In the genomic region with DNA sequence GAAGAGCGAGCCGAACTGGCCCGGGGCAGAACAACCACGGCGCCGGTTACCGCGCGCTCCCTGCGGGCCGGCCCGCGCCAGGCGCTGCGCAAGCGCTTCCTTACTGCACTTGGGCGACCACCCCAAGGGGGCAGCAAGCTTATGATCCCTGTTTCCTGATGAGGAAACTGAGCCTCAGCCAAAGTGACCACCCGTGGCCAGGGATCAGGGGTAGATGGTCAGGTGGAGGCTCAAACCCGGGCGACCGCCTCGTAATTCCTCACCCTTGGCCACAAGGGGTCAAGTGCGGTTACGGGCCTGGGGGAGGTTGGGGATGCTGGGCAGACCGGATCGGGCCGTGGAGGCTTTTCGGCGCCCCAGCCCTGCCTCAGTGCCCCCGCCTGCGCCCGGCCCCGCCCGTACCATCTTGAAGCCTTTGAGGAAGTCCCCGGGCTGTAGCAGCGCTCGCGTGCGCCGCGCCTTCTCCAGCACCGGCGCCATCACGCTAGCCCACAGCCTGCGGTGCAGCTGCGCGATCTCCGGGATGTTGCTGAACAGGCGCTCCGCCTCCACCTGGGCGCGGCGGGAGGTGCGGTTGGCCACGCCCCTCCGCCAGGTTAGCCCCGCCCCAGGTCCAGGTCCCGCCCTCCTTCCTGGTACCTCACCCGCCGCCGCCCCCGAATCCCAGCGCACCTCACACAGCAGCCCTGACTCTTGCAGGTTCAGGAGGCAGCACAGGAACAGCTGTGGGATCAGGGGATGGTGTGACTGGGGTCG, we compare ENCODE assay signal across 12 cellular contexts. TPM values are rescaled to one million over a fixed set of nuclear protein-coding genes. Genes with fewer than 3 reads are reported as not detected.
A peak's percentile ranks its signal among the peaks of the same experiment; 100 is the strongest.
DNase-seq lines count a peak whose midpoint lies in the region; ATAC-seq and TF ChIP-seq lines count a peak whose summit lies in the region.
"Had no signal": no experiment of that assay in that cellular context is flagged by ENCODE, and none has a peak within 500 bp of the region (broad histone marks: within the 10 kb centered on the region; RNA-seq: fewer than 3 reads in every experiment).

No MANE protein-coding gene starts in this region.

- H3K4me3 ChIP-seq in Caco-2 (ENCODE audit: low read depth, low read length): peak overlapping the region; percentile 53
- peak overlapping the region in 2 of 4 donors; percentile 50 to 53 for H3K4me3 ChIP-seq in Peyer's patch
- H3K4me3 ChIP-seq: SJCRH30 had no signal

- H3K9me3 Mint-ChIP-seq in Caco-2 (ENCODE audit: unreplicated experiment): no peaks in the 10 kb centered on the region
- no peaks in the 10 kb centered on the region for H3K9me3 Mint-ChIP-seq in activated CD4-positive, alpha-beta T cell treated with anti-CD3 and anti-CD28 coated beads, Interleukin-2, amount 10 ng/mL, durations not matched to agents 24 days and 14 days
- H3K9me3 Mint-ChIP-seq: activated naive CD4-positive, alpha-beta T cell treated with anti-CD3 and anti-CD28 coated beads, Interleukin-2, amount 50 U/mL, for 72 hours; mesothelial cell of epicardium had no signal

- H3K27me3 Mint-ChIP-seq in Caco-2 (ENCODE audit: insufficient read depth, unreplicated experiment): no peaks in the 10 kb centered on the region
- H3K27me3 Mint-ChIP-seq in activated CD4-positive, alpha-beta T cell treated with anti-CD3 and anti-CD28 coated beads, Interleukin-2, amount 10 ng/mL, durations not matched to agents 24 days and 14 days: no peaks in the 10 kb centered on the region

- CTCF ChIA-PET in Caco-2 (lab: Charles Lee): interaction anchor here (0.6 to 1.1 kb wide), 4 partner anchors 10 to 33 kb away, joined by 3 read pairs; no protein-coding TSS in a partner anchor

- peaks cover 4% of the 10 kb centered on the region for H3K36me3 ChIP-seq in Caco-2 (ENCODE audit: control insufficient read depth, insufficient read depth, low read length)
- H3K36me3 ChIP-seq in Peyer's patch: peaks cover 0 to 29% (median 0%) of the 10 kb centered on the region in 3 donors
- H3K36me3 ChIP-seq: SJCRH30 had no signal

- H3K9me3 ChIP-seq in Caco-2 (no peaks in the 10 kb centered on the region), Peyer's patch (no peaks in the 10 kb centered on the region)
- H3K9me3 ChIP-seq: SJCRH30 had no signal

- TF ChIP-seq CTCF in Caco-2 (IDR thresholded peaks at IDR 0.05; ENCODE audit: insufficient read depth in 1 of 2, low read depth in 1 of 2, low read length in 1 of 2, severe bottlenecking in 1 of 2, unreplicated experiment in 1 of 2) (peak in 1 of 2 experiments; percentile 0), Peyer's patch (IDR thresholded peaks at IDR 0.05) (peak in 1 of 6 experiments; percentile 10)

- no TSS peak for BruUV-seq in Caco-2 (replicated peaks; lab: Mats Ljungman, UMichigan)

- POLR2A ChIA-PET in Caco-2 (lab: Charles Lee): no interaction called here

- DNase-seq in Caco-2 (peak; percentile 87 to 89), Peyer's patch (peak in 2 of 3 donors; percentile 89 to 94), left kidney (ENCODE audit: low read depth, low spot score) (peak; percentile 41)
- DNase-seq in activated CD4-positive, alpha-beta T cell treated with anti-CD3 and anti-CD28 coated beads, Interleukin-2, amount 10 ng/mL, durations not matched to agents 24 days and 14 days: no peak
- no peak for DNase-seq in activated CD4-positive, alpha-beta T cell treated with anti-CD3 and anti-CD28 coated beads for 48 hours
- DNase-seq: caudate nucleus; NCI-H2081; NK-92 treated with Interleukin-12 subunit alpha and Interleukin-12 subunit beta, amount 100 ng/mL, for 24 hours; SJCRH30 had no signal

- H3K27ac ChIP-seq in Peyer's patch: peak overlapping the region in 3 of 4 donors; percentile 87 to 97 (median 97)
- H3K27ac ChIP-seq: SJCRH30 had no signal

- peak overlapping the region; percentile 74 for H3K4me3 Mint-ChIP-seq in Caco-2 (ENCODE audit: unreplicated experiment)
- no peak overlapping the region for H3K4me3 Mint-ChIP-seq in activated CD4-positive, alpha-beta T cell treated with anti-CD3 and anti-CD28 coated beads, Interleukin-2, amount 10 ng/mL, durations not matched to agents 24 days and 14 days
- H3K4me3 Mint-ChIP-seq: mesothelial cell of epicardium had no signal

- ATAC-seq in HG03135 (IDR thresholded peaks at IDR 0.05; ENCODE audit: unreplicated experiment): no peak
- ATAC-seq: activated naive CD4-positive, alpha-beta T cell treated with anti-CD3 and anti-CD28 coated beads, Interleukin-2, amount 50 U/mL, for 72 hours had no signal

- H3K4me1 ChIP-seq in Caco-2 (peaks cover 28% of the 10 kb centered on the region), Peyer's patch (peaks cover 5 to 28% (median 7%) of the 10 kb centered on the region in 4 donors)
- H3K4me1 ChIP-seq: SJCRH30 had no signal

- peak; percentile 45 to 67 for TF ChIP-seq POLR2A in Peyer's patch (IDR thresholded peaks at IDR 0.05)

- H3K27ac Mint-ChIP-seq in Caco-2 (ENCODE audit: unreplicated experiment): peak overlapping the region; percentile 91
- no peak overlapping the region for H3K27ac Mint-ChIP-seq in activated CD4-positive, alpha-beta T cell treated with anti-CD3 and anti-CD28 coated beads, Interleukin-2, amount 10 ng/mL, durations not matched to agents 24 days and 14 days
- H3K27ac Mint-ChIP-seq: activated naive CD4-positive, alpha-beta T cell treated with anti-CD3 and anti-CD28 coated beads, Interleukin-2, amount 50 U/mL, for 72 hours; mesothelial cell of epicardium had no signal

- peaks cover 8% of the 10 kb centered on the region for H3K4me1 Mint-ChIP-seq in Caco-2 (ENCODE audit: low read depth, unreplicated experiment)
- H3K4me1 Mint-ChIP-seq in activated CD4-positive, alpha-beta T cell treated with anti-CD3 and anti-CD28 coated beads, Interleukin-2, amount 10 ng/mL, durations not matched to agents 24 days and 14 days: peaks cover 6% of the 10 kb centered on the region
- H3K4me1 Mint-ChIP-seq: mesothelial cell of epicardium had no signal

- no peaks in the 10 kb centered on the region for H3K27me3 ChIP-seq in Caco-2 (replicated peaks; ENCODE audit: control insufficient read depth, insufficient read depth, low read length)
- H3K27me3 ChIP-seq in Peyer's patch: no peaks in the 10 kb centered on the region
- H3K27me3 ChIP-seq: SJCRH30 had no signal

- peaks cover 15% of the 10 kb centered on the region for H3K36me3 Mint-ChIP-seq in Caco-2 (ENCODE audit: insufficient read depth, unreplicated experiment)
- H3K36me3 Mint-ChIP-seq in activated CD4-positive, alpha-beta T cell treated with anti-CD3 and anti-CD28 coated beads, Interleukin-2, amount 10 ng/mL, durations not matched to agents 24 days and 14 days (ENCODE audit: low read depth): no peaks in the 10 kb centered on the region
- H3K36me3 Mint-ChIP-seq: activated naive CD4-positive, alpha-beta T cell treated with anti-CD3 and anti-CD28 coated beads, Interleukin-2, amount 50 U/mL, for 72 hours had no signal

- intact Hi-C loops in Caco-2 (cut with micrococcal nuclease; ENCODE audit: unreplicated experiment): no loop called here
- intact Hi-C loops in activated CD4-positive, alpha-beta T cell treated with anti-CD3 and anti-CD28 coated beads, Interleukin-2, amount 10 ng/mL, durations not matched to agents 24 days and 14 days (cut with micrococcal nuclease): no loop called here

RNA-seq across cellular contexts. Expression of a gene that starts 5.3 kb away (rescaled TPM):
- total RNA-seq in Caco-2 (2022): 15.0 and 16.3 TPM in 2 replicates
- total RNA-seq in Peyer's patch: 10 to 100 TPM; 31.0 to 88.4 (median 61.5) TPM
- 139 and 146 TPM in 2 replicates for total RNA-seq in activated CD4-positive, alpha-beta T cell treated with anti-CD3 and anti-CD28 coated beads, Interleukin-2, amount 10 ng/mL, durations not matched to agents 24 days and 14 days

RNA-seq across cellular contexts. Expression of a gene that starts 20.2 kb away (rescaled TPM):
- total RNA-seq in Caco-2 (2022) (11.6 and 12.2 TPM in 2 replicates), Peyer's patch (10 to 100 TPM; 17.7 to 56.9 (median 45.4) TPM)
- 1.3 and 1.9 TPM in 2 replicates for total RNA-seq in activated CD4-positive, alpha-beta T cell treated with anti-CD3 and anti-CD28 coated beads, Interleukin-2, amount 10 ng/mL, durations not matched to agents 24 days and 14 days

RNA-seq across cellular contexts. Expression of a gene that starts 46.7 kb away (rescaled TPM):
- 14.9 and 16.3 TPM in 2 replicates for total RNA-seq in Caco-2 (2022)
- total RNA-seq in Peyer's patch: 100 to 1,000 TPM in 3 of 4 donors, 10 to 100 TPM in 1; 17.3 to 390 (median 306) TPM
- 0.49 and 1.3 TPM in 2 replicates for total RNA-seq in activated CD4-positive, alpha-beta T cell treated with anti-CD3 and anti-CD28 coated beads, Interleukin-2, amount 10 ng/mL, durations not matched to agents 24 days and 14 days

RNA-seq across cellular contexts. Expression of a gene that starts 51.5 kb away (rescaled TPM):
- total RNA-seq in Caco-2 (2022) (0.37 and 0.91 TPM in 2 replicates), Peyer's patch (10 to 100 TPM in 1 of 4 donors, 1 to 10 TPM in 3; 2.5 to 15.9 (median 5.2) TPM)
- total RNA-seq in activated CD4-positive, alpha-beta T cell treated with anti-CD3 and anti-CD28 coated beads, Interleukin-2, amount 10 ng/mL, durations not matched to agents 24 days and 14 days: 0.19 and 0.26 TPM in 2 replicates
- total RNA-seq: SJCRH30 had no signal

Comparison
In these comparisons a context has a peak if more than half of its experiments do, and no peak if none do; other contexts are left out.
1. DNase-seq: peak in Caco-2 (2 of 2), Peyer's patch (2 of 3) and left kidney (single experiment); none in activated CD4-positive, alpha-beta T cell treated with anti-CD3 and anti-CD28 coated beads, Interleukin-2, amount 10 ng/mL, durations not matched to agents 24 days and 14 days (single experiment) and activated CD4-positive, alpha-beta T cell treated with anti-CD3 and anti-CD28 coated beads for 48 hours (single experiment).